Comparison of ENCODE assay signal across 14 cellular contexts in genomic region chr18:79379931-79380815, GRCh38. TPM values are rescaled to one million over a fixed set of nuclear protein-coding genes. Genes with fewer than 3 reads are reported as not detected.
DNase-seq lines count a peak whose midpoint lies in the region; ATAC-seq and TF ChIP-seq lines count a peak whose summit lies in the region.
"Had no signal": no experiment of that assay in that cellular context is flagged by ENCODE, and none has a peak within 500 bp of the region (broad histone marks: within the 10 kb centered on the region; RNA-seq: fewer than 3 reads in every experiment).

No MANE protein-coding gene starts in this region.

- no peaks in the 10 kb centered on the region for H3K9me3 Mint-ChIP-seq in activated B cell treated with CpG ODN at 0.5 μM for 24 hours
- H3K9me3 Mint-ChIP-seq: effector memory CD8-positive, alpha-beta T cell had no signal

- no peak overlapping the region for H3K4me3 Mint-ChIP-seq in activated B cell treated with CpG ODN at 0.5 μM for 24 hours
- H3K4me3 Mint-ChIP-seq: activated CD4-positive, alpha-beta T cell treated with anti-CD3 and anti-CD28 coated beads for 36 hours had no signal

- H3K9me3 ChIP-seq in left ventricle myocardium inferior (replicated peaks) = no peaks in the 10 kb centered on the region
- no peaks in the 10 kb centered on the region for H3K9me3 ChIP-seq in upper lobe of right lung
- H3K9me3 ChIP-seq: esophagus muscularis mucosa, gastrocnemius medialis, upper lobe of left lung had no signal

- DNase-seq in Right ventricle myocardium inferior (ENCODE audit: missing footprints) (peak; percentile 67), left ventricle myocardium inferior (no peak), activated B cell treated with CpG ODN at 0.5 μM for 24 hours (no peak), left lobe of liver (ENCODE audit: low spot score) (peak; percentile 44), upper lobe of right lung (peak; percentile 64), CD1c-positive myeloid dendritic cell (ENCODE audit: extremely low spot score) (no peak), HK-2 (ENCODE audit: unreplicated experiment) (no peak), cortex of kidney (lab: John Stamatoyannopoulos, UW) (no peak)
- DNase-seq: mammary epithelial cell had no signal

- H3K4me1 ChIP-seq in left ventricle myocardium inferior (peaks cover 4% of the 10 kb centered on the region), upper lobe of right lung (peaks cover 3% of the 10 kb centered on the region)

- H3K27ac ChIP-seq in left ventricle myocardium inferior (replicated peaks) (no peak overlapping the region), upper lobe of right lung (no peak overlapping the region)
- H3K27ac ChIP-seq: esophagus muscularis mucosa, gastrocnemius medialis, upper lobe of left lung had no signal

- POLR2A ChIA-PET in activated B cell treated with CpG ODN at 0.5 μM for 24 hours (lab: Charles Lee) = interaction anchor here (0.9 to 1.5 kb wide), 6 partner anchors 13 to 299 kb away, joined by 3 to 6 read pairs (median 4); partner anchors contain the start of gene NFATC1

- no peak overlapping the region for H3K27ac Mint-ChIP-seq in activated B cell treated with CpG ODN at 0.5 μM for 24 hours

- peaks cover 17% of the 10 kb centered on the region for H3K36me3 ChIP-seq in left ventricle myocardium inferior
- peaks cover 18% of the 10 kb centered on the region for H3K36me3 ChIP-seq in upper lobe of right lung

- intact Hi-C loops in Right ventricle myocardium inferior (cut with DNase I) (loop anchor here (1.0 kb wide), 1 partner anchor 148 kb away; no protein-coding TSS in a partner anchor), left ventricle myocardium inferior (cut with micrococcal nuclease) (loop anchor here (2.0 kb wide), 1 partner anchor 265 kb away; no protein-coding TSS in a partner anchor), activated B cell treated with CpG ODN at 0.5 μM for 24 hours (cut with micrococcal nuclease) (loop anchor here (1.0 to 10.0 kb wide), 10 partner anchors 13 to 774 kb away; partner anchors contain the start of genes ATP9B, HSBP1L1 and TXNL4A), upper lobe of right lung (cut with DNase I) (loop anchor here (2.0 to 5.0 kb wide), 2 partner anchors 147 to 265 kb away; no protein-coding TSS in a partner anchor)

- no peaks in the 10 kb centered on the region for H3K27me3 Mint-ChIP-seq in activated B cell treated with CpG ODN at 0.5 μM for 24 hours
- H3K27me3 Mint-ChIP-seq: activated CD4-positive, alpha-beta T cell treated with anti-CD3 and anti-CD28 coated beads for 36 hours; effector memory CD8-positive, alpha-beta T cell had no signal

- TF ChIP-seq CTCF in left ventricle myocardium inferior (IDR thresholded peaks at IDR 0.05; ENCODE audit: borderline replicate concordance) (no peak), activated B cell treated with CpG ODN at 0.5 μM for 24 hours (IDR thresholded peaks at IDR 0.05) (peak; percentile 4), upper lobe of right lung (IDR thresholded peaks at IDR 0.05) (no peak)

- H3K36me3 Mint-ChIP-seq in activated B cell treated with CpG ODN at 0.5 μM for 24 hours (ENCODE audit: low read depth) = peaks cover 19% of the 10 kb centered on the region

- H3K4me1 Mint-ChIP-seq in activated B cell treated with CpG ODN at 0.5 μM for 24 hours = peaks cover 19% of the 10 kb centered on the region

- CTCF ChIA-PET in activated B cell treated with CpG ODN at 0.5 μM for 24 hours (lab: Charles Lee) = interaction anchor here (0.8 to 7.6 kb wide), 15 partner anchors 9 to 263 kb away, joined by 3 to 99 read pairs (median 6); partner anchors contain the start of gene NFATC1

- H3K4me3 ChIP-seq in left ventricle myocardium inferior (no peak overlapping the region), upper lobe of right lung (no peak overlapping the region)
- H3K4me3 ChIP-seq: esophagus muscularis mucosa, gastrocnemius medialis, upper lobe of left lung had no signal

- ATAC-seq in Right ventricle myocardium inferior (no peak), activated B cell treated with CpG ODN at 0.5 μM for 24 hours (ENCODE audit: low read depth) (no peak), left lobe of liver (peak; percentile 18), upper lobe of right lung (no peak)

- no peaks in the 10 kb centered on the region for H3K27me3 ChIP-seq in left ventricle myocardium inferior (ENCODE audit: low read depth)
- no peaks in the 10 kb centered on the region for H3K27me3 ChIP-seq in upper lobe of right lung
- H3K27me3 ChIP-seq: esophagus muscularis mucosa, gastrocnemius medialis, upper lobe of left lung had no signal

RNA-seq across cellular contexts. Expression of gene NFATC1, which starts 15.6 kb away (rescaled TPM):
- total RNA-seq in Right ventricle myocardium inferior (18.5 TPM), left ventricle myocardium inferior (18.3 TPM), activated B cell treated with CpG ODN at 0.5 μM for 24 hours (49.0 and 52.6 TPM in 2 replicates), left lobe of liver (4.5 TPM), upper lobe of right lung (16.6 TPM)

Comparison
In these comparisons a context has a peak if more than half of its experiments do, and no peak if none do; other contexts are left out.
1. DNase-seq: peak in Right ventricle myocardium inferior (single experiment), left lobe of liver (single experiment) and upper lobe of right lung (single experiment); none in left ventricle myocardium inferior (single experiment), activated B cell treated with CpG ODN at 0.5 μM for 24 hours (single experiment), CD1c-positive myeloid dendritic cell (single experiment), HK-2 (single experiment) and cortex of kidney (single experiment).